In genomic region chr20:5056801-5057599, GRCh38 we compare ENCODE assay signal across 8 cellular contexts. TPM values are rescaled to one million over a fixed set of nuclear protein-coding genes. Genes with fewer than 3 reads are reported as not detected.
DNase-seq lines count a peak whose midpoint lies in the region; ATAC-seq and TF ChIP-seq lines count a peak whose summit lies in the region.

No MANE protein-coding gene starts in this region.

- no peaks in the 10 kb centered on the region for H3K27me3 ChIP-seq in trophoblast cell (ENCODE audit: insufficient read depth, low read length)

- intact Hi-C loops in activated CD8-positive, alpha-beta T cell treated with anti-CD3 and anti-CD28 coated beads for 36 hours (cut with micrococcal nuclease): loop anchor here (5.0 kb wide), 1 partner anchor 45 kb away; no protein-coding TSS in a partner anchor

- H3K4me1 Mint-ChIP-seq in activated CD8-positive, alpha-beta T cell treated with anti-CD3 and anti-CD28 coated beads for 36 hours (ENCODE audit: low read depth): peaks cover 22% of the 10 kb centered on the region

- peaks cover 3% of the 10 kb centered on the region for H3K36me3 Mint-ChIP-seq in activated CD8-positive, alpha-beta T cell treated with anti-CD3 and anti-CD28 coated beads for 36 hours (ENCODE audit: low read depth)

- H3K23ac ChIP-seq in trophoblast cell (ENCODE audit: low read length): no peak overlapping the region

- H3K36me3 ChIP-seq in trophoblast cell (ENCODE audit: control insufficient read depth in 1 of 2, insufficient read depth in 2 of 2, low read length in 2 of 2): no peaks in the 10 kb centered on the region

- no peak overlapping the region for H2AFZ ChIP-seq in trophoblast cell (ENCODE audit: insufficient read depth, low read length, poor library complexity)

- H3K27ac ChIP-seq in trophoblast cell (ENCODE audit: low read depth, low read length): no peak overlapping the region

- peaks cover 2% of the 10 kb centered on the region for H3K79me1 ChIP-seq in trophoblast cell (ENCODE audit: low read length)

- CTCF ChIA-PET in activated CD8-positive, alpha-beta T cell treated with anti-CD3 and anti-CD28 coated beads for 36 hours (lab: Charles Lee): interaction anchor here (0.7 to 5.9 kb wide), 33 partner anchors 10 to 324 kb away, joined by 3 to 104 read pairs (median 4); no protein-coding TSS in a partner anchor

- no peak overlapping the region for H4K12ac ChIP-seq in trophoblast cell (ENCODE audit: low read depth, low read length)

- no peak overlapping the region for H4K8ac ChIP-seq in trophoblast cell (ENCODE audit: low read depth, low read length)

- H3K27ac Mint-ChIP-seq in activated CD8-positive, alpha-beta T cell treated with anti-CD3 and anti-CD28 coated beads for 36 hours: peak overlapping the region; percentile 83

- H3K9me3 ChIP-seq in trophoblast cell (ENCODE audit: insufficient read depth, low read depth, low read length): no peaks in the 10 kb centered on the region

- no peaks in the 10 kb centered on the region for H3K27me3 Mint-ChIP-seq in activated CD8-positive, alpha-beta T cell treated with anti-CD3 and anti-CD28 coated beads for 36 hours

- no peaks in the 10 kb centered on the region for H3K79me2 ChIP-seq in trophoblast cell (ENCODE audit: control insufficient read depth, insufficient read depth, low read length, poor library complexity)

- ATAC-seq in GM18511 (IDR thresholded peaks at IDR 0.05; ENCODE audit: unreplicated experiment) (peak; percentile 68), GM19452 (IDR thresholded peaks at IDR 0.05; ENCODE audit: unreplicated experiment) (no peak)
- ATAC-seq in activated CD8-positive, alpha-beta T cell treated with anti-CD3 and anti-CD28 coated beads for 36 hours: peak; percentile 98

- H3K9me3 Mint-ChIP-seq in activated CD8-positive, alpha-beta T cell treated with anti-CD3 and anti-CD28 coated beads for 36 hours: peaks cover 1% of the 10 kb centered on the region

- H2BK120ac ChIP-seq in trophoblast cell (ENCODE audit: insufficient read depth, low read length, poor library complexity): no peak overlapping the region

- no peak overlapping the region for H3K14ac ChIP-seq in trophoblast cell (ENCODE audit: low read length)

- peak; percentile 74 for TF ChIP-seq CTCF in NB4 (IDR thresholded peaks at IDR 0.05; ENCODE audit: low read depth, low read length)
- peak; percentile 71 for TF ChIP-seq CTCF in activated CD8-positive, alpha-beta T cell treated with anti-CD3 and anti-CD28 coated beads for 36 hours (IDR thresholded peaks at IDR 0.05)

- no peak overlapping the region for H2AK5ac ChIP-seq in trophoblast cell (ENCODE audit: low read length)

- H3K4me3 Mint-ChIP-seq in activated CD8-positive, alpha-beta T cell treated with anti-CD3 and anti-CD28 coated beads for 36 hours: no peak overlapping the region

- no peak overlapping the region for H4K91ac ChIP-seq in trophoblast cell (ENCODE audit: low read depth, low read length)

- no peak overlapping the region for H2BK12ac ChIP-seq in trophoblast cell (ENCODE audit: low read length)

- TF ChIP-seq POLR2A in NB4 (IDR thresholded peaks at IDR 0.05; ENCODE audit: extremely low read depth, insufficient read length) (no peak), erythroblast (IDR thresholded peaks at IDR 0.05; ENCODE audit: low read length) (no peak)

- H3K4me1 ChIP-seq in trophoblast cell (ENCODE audit: control insufficient read depth in 1 of 2, insufficient read depth in 2 of 2, low read length in 2 of 2): peaks cover 0 to 3% of the 10 kb centered on the region in 2 experiments

- no peak overlapping the region for H3K9ac ChIP-seq in trophoblast cell (ENCODE audit: low read length)

- DNase-seq in NB4 (ENCODE audit: low read depth) (peak; percentile 90), erythroblast (lab: John Stamatoyannopoulos, UW) (peak; percentile 80 to 82), trophoblast cell (peak; percentile 79 to 96), ecto neural progenitor cell (ENCODE audit: low spot score) (no peak), NCI-H1694 treated with DMSO at 0.1 percent for 48 hours (lab: John Stamatoyannopoulos, UW) (no peak)
- DNase-seq in activated CD8-positive, alpha-beta T cell treated with anti-CD3 and anti-CD28 coated beads for 36 hours: peak; percentile 85

- no peak overlapping the region for H3K4ac ChIP-seq in trophoblast cell (ENCODE audit: low read depth, low read length)

- no peak overlapping the region for H3K4me3 ChIP-seq in NB4 (ENCODE audit: low read depth, low read length)
- no peak overlapping the region for H3K4me3 ChIP-seq in trophoblast cell (ENCODE audit: low read depth, low read length)

- no CpG with 5 or more reads among the region's 5 CpGs for WGBS in trophoblast cell (ENCODE audit: extremely low coverage, insufficient coverage, insufficient read length)

- POLR2A ChIA-PET in activated CD8-positive, alpha-beta T cell treated with anti-CD3 and anti-CD28 coated beads for 36 hours (lab: Charles Lee): interaction anchor here (0.6 to 1.5 kb wide), 4 partner anchors 18 to 153 kb away, joined by 3 to 6 read pairs (median 3); no protein-coding TSS in a partner anchor

- H3K18ac ChIP-seq in trophoblast cell (ENCODE audit: low read length): no peak overlapping the region

- H3K4me2 ChIP-seq in trophoblast cell (ENCODE audit: low read length): no peak overlapping the region

- H2BK5ac ChIP-seq in trophoblast cell (ENCODE audit: low read depth, low read length, poor library complexity): no peak overlapping the region

RNA-seq across cellular contexts. Expression of gene SLC23A2, which starts 55.7 kb away (rescaled TPM):
- total RNA-seq in activated CD8-positive, alpha-beta T cell treated with anti-CD3 and anti-CD28 coated beads for 36 hours: 10 to 100 TPM; 16.0 to 16.2 TPM
- 11.9 and 12.4 TPM in 2 replicates for polyA plus RNA-seq in trophoblast cell (2013)

RNA-seq across cellular contexts. Expression of gene TMEM230, which starts 55.9 kb away (rescaled TPM):
- total RNA-seq in activated CD8-positive, alpha-beta T cell treated with anti-CD3 and anti-CD28 coated beads for 36 hours: 10 to 100 TPM; 66.8 to 76.3 TPM
- polyA plus RNA-seq in trophoblast cell (2013): 109 and 115 TPM in 2 replicates

Comparison
In these comparisons a context has a peak if more than half of its experiments do, and no peak if none do; other contexts are left out.
1. DNase-seq: peak in NB4 (single experiment), activated CD8-positive, alpha-beta T cell treated with anti-CD3 and anti-CD28 coated beads for 36 hours (single experiment), erythroblast (2 of 2) and trophoblast cell (2 of 2); none in ecto neural progenitor cell (single experiment) and NCI-H1694 treated with DMSO at 0.1 percent for 48 hours (single experiment).